In genomic region chr5:56950626-56951130, GRCh38 we compare ENCODE assay signal across 8 cellular contexts. TPM values are rescaled to one million over a fixed set of nuclear protein-coding genes. Genes with fewer than 3 reads are reported as not detected.
DNase-seq lines count a peak whose midpoint lies in the region; ATAC-seq and TF ChIP-seq lines count a peak whose summit lies in the region.

No MANE protein-coding gene starts in this region.

- peak; percentile 51 for ATAC-seq in GM21528 (IDR thresholded peaks at IDR 0.05; ENCODE audit: low FRiP score, unreplicated experiment)

- no peak for TF ChIP-seq CTCF in KMS-11 (conservative IDR thresholded peaks at IDR 0.05; ENCODE audit: low read depth, low read length)
- no peak for TF ChIP-seq CTCF in smooth muscle cell (IDR thresholded peaks at IDR 0.05; ENCODE audit: borderline replicate concordance, insufficient read depth, poor library complexity, severe bottlenecking)

- H3K27ac ChIP-seq in KMS-11 = peak overlapping the region; percentile 43
- H3K27ac ChIP-seq in caudate nucleus (ENCODE audit: low read depth, low read length) = peak overlapping the region; percentile 78
- H3K27ac ChIP-seq in smooth muscle cell (ENCODE audit: low read depth) = peak overlapping the region; percentile 29

- H2AFZ ChIP-seq in KMS-11 (ENCODE audit: low read depth) (peak overlapping the region; percentile 68; the same call in 1 of the 2 replicates), smooth muscle cell (ENCODE audit: low read depth) (no peak overlapping the region)

- DNase-seq in D341Med (ENCODE audit: low spot score) = peak; percentile 74
- peak in 3 of 4 experiments; percentile 9 to 26 (median 22) for DNase-seq in activated CD4-positive, CD25-positive, alpha-beta regulatory T cell (lab: John Stamatoyannopoulos, UW)
- peak in 55 of 61 donors; percentile 4 to 69 (median 39) for DNase-seq in caudate nucleus (lab: John Stamatoyannopoulos, UW)
- peak; percentile 48 for DNase-seq in inferior parietal cortex (ENCODE audit: extremely low spot score)
- peak; percentile 43 for DNase-seq in smooth muscle cell (lab: John Stamatoyannopoulos, UW; ENCODE audit: unreplicated experiment)
- DNase-seq in NCI-H2081 treated with DMSO at 0.1 percent for 48 hours (lab: John Stamatoyannopoulos, UW) = no peak

- H3K9me3 ChIP-seq in smooth muscle cell (replicated peaks; ENCODE audit: low read depth) = no peaks in the 10 kb centered on the region

- H3K4me3 ChIP-seq in KMS-11 (IDR thresholded peaks at IDR 0.05; ENCODE audit: insufficient read depth, low read depth, low read length) = no peak overlapping the region
- peak overlapping the region; percentile 88 for H3K4me3 ChIP-seq in smooth muscle cell

- H3K27me3 ChIP-seq in KMS-11 (ENCODE audit: insufficient read depth, low read depth) = no peaks in the 10 kb centered on the region
- no peaks in the 10 kb centered on the region for H3K27me3 ChIP-seq in smooth muscle cell (ENCODE audit: low read depth)

- WGBS in smooth muscle cell (ENCODE audit: low lambda C conversion rate) = 1% methylated on average over 34 of the region's 34 CpGs

- H3K79me2 ChIP-seq in KMS-11 (ENCODE audit: insufficient read depth, low read depth) (peaks cover 31% of the 10 kb centered on the region; the same call in 1 of the 2 replicates), smooth muscle cell (ENCODE audit: low read depth) (peaks cover 41% of the 10 kb centered on the region)

- no peaks in the 10 kb centered on the region for H4K20me1 ChIP-seq in KMS-11 (ENCODE audit: insufficient read depth)
- peaks cover 37% of the 10 kb centered on the region for H4K20me1 ChIP-seq in smooth muscle cell (ENCODE audit: low read depth)

- H3K4me2 ChIP-seq in KMS-11 = peak overlapping the region; percentile 94
- peak overlapping the region; percentile 84 for H3K4me2 ChIP-seq in smooth muscle cell

- peaks cover 1% of the 10 kb centered on the region; the same call in 1 of the 2 replicates for H3K36me3 ChIP-seq in KMS-11 (ENCODE audit: insufficient read depth)
- H3K36me3 ChIP-seq in smooth muscle cell (ENCODE audit: low read depth) = peaks cover 8% of the 10 kb centered on the region

- H3F3A ChIP-seq in smooth muscle cell (ENCODE audit: low read depth) = no peaks in the 10 kb centered on the region

- H3K9ac ChIP-seq in KMS-11 = peak overlapping the region; percentile 61; the same call in 1 of the 2 replicates
- peak overlapping the region; percentile 83 for H3K9ac ChIP-seq in smooth muscle cell (ENCODE audit: low read depth)

- H3K4me1 ChIP-seq in KMS-11 (ENCODE audit: low read depth, poor library complexity, severe bottlenecking) (peaks cover 20% of the 10 kb centered on the region), smooth muscle cell (ENCODE audit: low read depth) (peaks cover 12% of the 10 kb centered on the region)

RNA-seq across cellular contexts. Expression of gene MIER3, which starts 1.2 kb away (rescaled TPM):
- total RNA-seq in smooth muscle cell = 23.4 and 24.5 TPM in 2 replicates
- 4.1 and 5.5 TPM in 2 replicates for polyA plus RNA-seq in smooth muscle cell

RNA-seq across cellular contexts. Expression of gene SETD9, which starts 41.3 kb away (rescaled TPM):
- 18.5 and 19.8 TPM in 2 replicates for total RNA-seq in smooth muscle cell
- 8.6 and 11.4 TPM in 2 replicates for polyA plus RNA-seq in smooth muscle cell
